In genomic region chr17:45135192-45135977, GRCh38 we compare ENCODE assay signal across 1 cellular context.
A peak's percentile ranks its signal among the peaks of the same experiment; 100 is the strongest.
TF ChIP-seq lines count a peak whose summit lies in the region.

Gene ACBD4, plus strand, starts transcription at chr17:45135687. Its CDS starts 458 bp downstream, at chr17:45136145.

TF ChIP-seq in WTC11, 78 proteins besides CTCF, POLR2A, EP300 and RAD21 (continued from another document and continues in another):
- TF ChIP-seq ZBTB43 (CRISPR knock-in tag; IDR thresholded peaks at IDR 0.05) (0 out of 2 replicates have a peak, but pooled peaks have one; percentile 76), ZMAT4 (CRISPR knock-in tag; IDR thresholded peaks at IDR 0.05) (no peak), ZNF396 (CRISPR knock-in tag; IDR thresholded peaks at IDR 0.05; ENCODE audit: borderline replicate concordance) (no peak), NR1H2 (CRISPR knock-in tag; IDR thresholded peaks at IDR 0.05) (no peak), ZNF232 (CRISPR knock-in tag; IDR thresholded peaks at IDR 0.05) (no peak), ESRRA (CRISPR knock-in tag; IDR thresholded peaks at IDR 0.05; ENCODE audit: borderline replicate concordance) (no peak), RORB (CRISPR knock-in tag; IDR thresholded peaks at IDR 0.05) (no peak), ATF3 (CRISPR knock-in tag; conservative IDR thresholded peaks at IDR 0.05) (no peak), FOXK1 (CRISPR knock-in tag; IDR thresholded peaks at IDR 0.05) (peak; percentile 18; the same call in 1 of the 2 replicates), OVOL2 (CRISPR knock-in tag; IDR thresholded peaks at IDR 0.05; ENCODE audit: borderline replicate concordance) (no peak), EMX1 (CRISPR knock-in tag; IDR thresholded peaks at IDR 0.05) (no peak), ZNF671 (CRISPR knock-in tag; IDR thresholded peaks at IDR 0.05) (no peak), E2F5 (CRISPR knock-in tag; IDR thresholded peaks at IDR 0.05) (no peak), CREM (CRISPR knock-in tag; IDR thresholded peaks at IDR 0.05) (peak; percentile 79), SMAD4 (CRISPR knock-in tag; IDR thresholded peaks at IDR 0.05) (no peak), USF2 (CRISPR knock-in tag; IDR thresholded peaks at IDR 0.05) (no peak), FOXP4 (CRISPR knock-in tag; IDR thresholded peaks at IDR 0.05) (no peak), PRDM15 (CRISPR knock-in tag; IDR thresholded peaks at IDR 0.05) (peak; percentile 73), MLX (CRISPR knock-in tag; IDR thresholded peaks at IDR 0.05) (no peak), CREB1 (CRISPR knock-in tag; IDR thresholded peaks at IDR 0.05) (no peak), IRF1 (CRISPR knock-in tag; IDR thresholded peaks at IDR 0.05) (no peak), ATF1 (CRISPR knock-in tag; IDR thresholded peaks at IDR 0.05) (no peak), PREB (CRISPR knock-in tag; IDR thresholded peaks at IDR 0.05; ENCODE audit: borderline replicate concordance) (no peak), TEAD4 (CRISPR knock-in tag; IDR thresholded peaks at IDR 0.05) (no peak), ZNF281 (CRISPR knock-in tag; IDR thresholded peaks at IDR 0.05) (no peak), STAT6 (CRISPR knock-in tag; conservative IDR thresholded peaks at IDR 0.05; ENCODE audit: low read depth) (no peak), TEAD1 (CRISPR knock-in tag; IDR thresholded peaks at IDR 0.05) (0 out of 2 replicates have a peak, but pooled peaks have one; percentile 40), ZNF512 (CRISPR knock-in tag; IDR thresholded peaks at IDR 0.05; ENCODE audit: borderline replicate concordance) (no peak), MAX (CRISPR knock-in tag; IDR thresholded peaks at IDR 0.05) (peak; percentile 75), ZNF317 (CRISPR knock-in tag; IDR thresholded peaks at IDR 0.05; ENCODE audit: borderline replicate concordance, low read depth) (no peak), ZNF121 (CRISPR knock-in tag; IDR thresholded peaks at IDR 0.05) (peak; percentile 49; the same call in 1 of the 2 replicates), ZSCAN18 (CRISPR knock-in tag; IDR thresholded peaks at IDR 0.05) (no peak), SP1 (CRISPR knock-in tag; conservative IDR thresholded peaks at IDR 0.05) (peak; percentile 63), ZNF138 (CRISPR knock-in tag; conservative IDR thresholded peaks at IDR 0.05) (no peak), NFE2L1 (CRISPR knock-in tag; IDR thresholded peaks at IDR 0.05) (no peak), NFYB (CRISPR knock-in tag; conservative IDR thresholded peaks at IDR 0.05; ENCODE audit: low read depth) (peak; percentile 82)
